In the genomic region with DNA sequence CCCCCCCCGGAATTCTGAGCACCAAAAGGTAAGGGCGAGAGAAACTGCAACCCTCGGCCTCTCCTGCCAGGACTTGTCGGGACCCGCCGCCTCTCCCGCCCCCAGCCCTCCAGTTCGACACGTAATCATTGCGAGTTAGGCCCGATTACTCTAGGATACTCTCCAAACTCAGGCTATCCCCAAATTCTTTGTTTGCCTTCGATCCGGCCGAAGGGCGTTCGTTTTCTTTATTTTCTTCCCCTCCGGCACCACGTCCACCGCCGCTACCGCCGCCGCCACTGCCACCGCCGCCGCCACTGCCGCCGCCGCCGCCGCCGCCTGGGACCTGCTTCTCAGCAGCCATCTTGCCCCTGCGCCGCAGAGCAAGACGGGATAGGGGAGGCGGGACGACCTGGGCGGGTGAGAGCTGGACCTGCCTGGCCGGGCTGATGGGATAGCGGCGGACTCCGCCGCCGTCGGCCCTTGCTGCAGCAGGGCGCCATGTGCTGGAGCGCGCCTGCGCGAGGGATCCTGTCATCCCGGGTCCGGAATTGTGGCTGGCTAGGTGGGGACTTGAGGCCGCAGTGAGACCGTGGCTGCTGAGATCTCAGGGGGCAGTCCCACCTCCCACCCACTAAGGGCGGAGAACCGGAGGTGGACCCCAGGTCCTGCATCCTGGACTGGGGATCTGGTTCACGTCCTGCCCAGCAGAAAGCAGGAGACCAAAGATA, we compare ENCODE assay signal across 1 cellular context.
TF ChIP-seq lines count a peak whose summit lies in the region.

SRP68 (minus strand) TSS at position 369 of the 710 bp plus-strand sequence; CDS start at position 343, 26 bp downstream.

TF ChIP-seq in HepG2, 621 proteins besides CTCF, POLR2A, EP300 and RAD21 (continued from another document and continues in another):
- TF ChIP-seq, protein P1, sequence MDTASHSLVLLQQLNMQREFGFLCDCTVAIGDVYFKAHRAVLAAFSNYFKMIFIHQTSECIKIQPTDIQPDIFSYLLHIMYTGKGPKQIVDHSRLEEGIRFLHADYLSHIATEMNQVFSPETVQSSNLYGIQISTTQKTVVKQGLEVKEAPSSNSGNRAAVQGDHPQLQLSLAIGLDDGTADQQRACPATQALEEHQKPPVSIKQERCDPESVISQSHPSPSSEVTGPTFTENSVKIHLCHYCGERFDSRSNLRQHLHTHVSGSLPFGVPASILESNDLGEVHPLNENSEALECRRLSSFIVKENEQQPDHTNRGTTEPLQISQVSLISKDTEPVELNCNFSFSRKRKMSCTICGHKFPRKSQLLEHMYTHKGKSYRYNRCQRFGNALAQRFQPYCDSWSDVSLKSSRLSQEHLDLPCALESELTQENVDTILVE (CRISPR knock-in tag; IDR thresholded peaks at IDR 0.05), result peak; percentile 68; the same call in 1 of the 2 replicates
- TF ChIP-seq ZNF639 (CRISPR knock-in tag; conservative IDR thresholded peaks at IDR 0.05), result peak; percentile 78; the same call in 1 of the 2 replicates
- peak; percentile 78; the same call in 1 of the 2 replicates for TF ChIP-seq NFATC3 (CRISPR knock-in tag; IDR thresholded peaks at IDR 0.05)
- TF ChIP-seq ZNF768 (CRISPR knock-in tag; IDR thresholded peaks at IDR 0.05), result peak; percentile 72; the same call in 1 of the 2 replicates
- no peak for TF ChIP-seq PRDM15 (CRISPR knock-in tag; IDR thresholded peaks at IDR 0.05)
- peak; percentile 88 for TF ChIP-seq U2AF1 (optimal IDR thresholded peaks at IDR 0.05; ENCODE audit: low read depth, low read length)
- TF ChIP-seq GFI1 (CRISPR knock-in tag; IDR thresholded peaks at IDR 0.05; ENCODE audit: borderline replicate concordance), result peak; percentile 62; the same call in 1 of the 2 replicates
- TF ChIP-seq FOXA3 (CRISPR knock-in tag; IDR thresholded peaks at IDR 0.05), result peak; percentile 75
- TF ChIP-seq POGK (CRISPR knock-in tag; conservative IDR thresholded peaks at IDR 0.05), result peak; percentile 99
- TF ChIP-seq ZBTB8A (CRISPR knock-in tag; IDR thresholded peaks at IDR 0.05; ENCODE audit: borderline replicate concordance, low read depth), result no peak
- TF ChIP-seq ZNF350 (CRISPR knock-in tag; IDR thresholded peaks at IDR 0.05; ENCODE audit: borderline replicate concordance, low read depth), result peak; percentile 81
- TF ChIP-seq AGO1 (IDR thresholded peaks at IDR 0.05; ENCODE audit: low read depth, low read length, poor library complexity, severe bottlenecking), result peak; percentile 82
- TF ChIP-seq, protein P2, sequence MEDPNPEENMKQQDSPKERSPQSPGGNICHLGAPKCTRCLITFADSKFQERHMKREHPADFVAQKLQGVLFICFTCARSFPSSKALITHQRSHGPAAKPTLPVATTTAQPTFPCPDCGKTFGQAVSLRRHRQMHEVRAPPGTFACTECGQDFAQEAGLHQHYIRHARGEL (CRISPR knock-in tag; IDR thresholded peaks at IDR 0.05), result no peak; the same call in 1 of the 2 replicates
- peak; percentile 72; the same call in 1 of the 2 replicates for TF ChIP-seq MEIS2 (CRISPR knock-in tag; IDR thresholded peaks at IDR 0.05)
- TF ChIP-seq NFIB (CRISPR knock-in tag; IDR thresholded peaks at IDR 0.05; ENCODE audit: borderline replicate concordance), result no peak
- TF ChIP-seq DDIT3 (CRISPR knock-in tag; IDR thresholded peaks at IDR 0.05), result no peak
- TF ChIP-seq SP4 (CRISPR knock-in tag; IDR thresholded peaks at IDR 0.05), result peak; percentile 94
- TF ChIP-seq, protein P3, sequence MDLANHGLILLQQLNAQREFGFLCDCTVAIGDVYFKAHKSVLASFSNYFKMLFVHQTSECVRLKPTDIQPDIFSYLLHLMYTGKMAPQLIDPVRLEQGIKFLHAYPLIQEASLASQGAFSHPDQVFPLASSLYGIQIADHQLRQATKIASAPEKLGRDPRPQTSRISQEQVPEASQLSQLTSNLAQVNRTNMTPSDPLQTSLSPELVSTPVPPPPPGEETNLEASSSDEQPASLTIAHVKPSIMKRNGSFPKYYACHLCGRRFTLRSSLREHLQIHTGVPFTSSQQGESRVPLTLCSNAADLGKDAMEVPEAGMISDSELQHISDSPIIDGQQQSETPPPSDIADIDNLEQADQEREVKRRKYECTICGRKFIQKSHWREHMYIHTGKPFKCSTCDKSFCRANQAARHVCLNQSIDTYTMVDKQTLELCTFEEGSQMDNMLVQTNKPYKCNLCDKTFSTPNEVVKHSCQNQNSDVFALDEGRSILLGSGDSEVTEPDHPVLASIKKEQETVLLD (CRISPR knock-in tag; IDR thresholded peaks at IDR 0.05; ENCODE audit: low read depth), result peak; percentile 85; the same call in 1 of the 2 replicates
- TF ChIP-seq, protein P4, sequence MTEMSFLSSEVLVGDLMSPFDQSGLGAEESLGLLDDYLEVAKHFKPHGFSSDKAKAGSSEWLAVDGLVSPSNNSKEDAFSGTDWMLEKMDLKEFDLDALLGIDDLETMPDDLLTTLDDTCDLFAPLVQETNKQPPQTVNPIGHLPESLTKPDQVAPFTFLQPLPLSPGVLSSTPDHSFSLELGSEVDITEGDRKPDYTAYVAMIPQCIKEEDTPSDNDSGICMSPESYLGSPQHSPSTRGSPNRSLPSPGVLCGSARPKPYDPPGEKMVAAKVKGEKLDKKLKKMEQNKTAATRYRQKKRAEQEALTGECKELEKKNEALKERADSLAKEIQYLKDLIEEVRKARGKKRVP (CRISPR knock-in tag; IDR thresholded peaks at IDR 0.05), result peak in 1 of 2 experiments; percentile 63; a peak in 2 of 4 replicates
- TF ChIP-seq KDM3A (CRISPR knock-in tag; IDR thresholded peaks at IDR 0.05; ENCODE audit: low read depth), result peak; percentile 91; the same call in 1 of the 2 replicates
- 0 out of 2 replicates have a peak, but pooled peaks have one; percentile 34 for TF ChIP-seq RARG (CRISPR knock-in tag; IDR thresholded peaks at IDR 0.05; ENCODE audit: low read depth)
- no peak for TF ChIP-seq ZNF382 (CRISPR knock-in tag; IDR thresholded peaks at IDR 0.05; ENCODE audit: borderline replicate concordance)
- TF ChIP-seq ZNF430 (CRISPR knock-in tag; IDR thresholded peaks at IDR 0.05), result peak; percentile 92
- no peak for TF ChIP-seq NFAT5 (CRISPR knock-in tag; IDR thresholded peaks at IDR 0.05)
- peak; percentile 96 for TF ChIP-seq YEATS2 (CRISPR knock-in tag; IDR thresholded peaks at IDR 0.05; ENCODE audit: borderline replicate concordance)
- no peak for TF ChIP-seq SSRP1 (CRISPR knock-in tag; IDR thresholded peaks at IDR 0.05)
- no peak for TF ChIP-seq ELF4 (CRISPR knock-in tag; IDR thresholded peaks at IDR 0.05; ENCODE audit: borderline replicate concordance)
- TF ChIP-seq ZNF30 (CRISPR knock-in tag; IDR thresholded peaks at IDR 0.05), result no peak
- TF ChIP-seq GABPA (IDR thresholded peaks at IDR 0.05; ENCODE audit: low read depth, low read length), result no peak
- peak; percentile 56; the same call in 1 of the 2 replicates for TF ChIP-seq GABPA (CRISPR knock-in tag; IDR thresholded peaks at IDR 0.05; ENCODE audit: low read depth)
- TF ChIP-seq, protein P5, sequence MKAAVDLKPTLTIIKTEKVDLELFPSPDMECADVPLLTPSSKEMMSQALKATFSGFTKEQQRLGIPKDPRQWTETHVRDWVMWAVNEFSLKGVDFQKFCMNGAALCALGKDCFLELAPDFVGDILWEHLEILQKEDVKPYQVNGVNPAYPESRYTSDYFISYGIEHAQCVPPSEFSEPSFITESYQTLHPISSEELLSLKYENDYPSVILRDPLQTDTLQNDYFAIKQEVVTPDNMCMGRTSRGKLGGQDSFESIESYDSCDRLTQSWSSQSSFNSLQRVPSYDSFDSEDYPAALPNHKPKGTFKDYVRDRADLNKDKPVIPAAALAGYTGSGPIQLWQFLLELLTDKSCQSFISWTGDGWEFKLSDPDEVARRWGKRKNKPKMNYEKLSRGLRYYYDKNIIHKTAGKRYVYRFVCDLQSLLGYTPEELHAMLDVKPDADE (CRISPR knock-in tag; IDR thresholded peaks at IDR 0.05), result no peak
- no peak for TF ChIP-seq MBD4 (IDR thresholded peaks at IDR 0.05; ENCODE audit: borderline replicate concordance, low read length)
